ENCODE assay signal across 10 cellular contexts in the genomic region with DNA sequence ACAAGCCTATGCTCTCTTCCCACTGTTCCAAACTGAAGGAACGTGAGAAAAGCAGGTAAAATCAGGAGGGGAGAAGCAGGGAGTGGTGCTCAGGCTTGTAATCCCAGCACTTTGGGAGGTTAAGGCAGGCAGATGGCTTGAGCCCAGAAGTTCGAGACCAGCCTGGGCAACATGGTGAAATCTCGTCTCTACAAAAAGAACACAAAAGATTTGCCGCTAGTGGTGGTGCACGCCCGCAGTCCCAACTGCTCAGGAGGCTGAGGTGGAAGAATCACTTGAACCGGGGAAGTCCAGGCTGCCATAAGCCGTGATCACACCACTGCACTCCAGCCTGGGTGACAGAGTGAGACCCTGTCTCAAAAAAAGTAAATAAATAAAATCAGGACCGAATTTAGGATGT. TPM values are rescaled to one million over a fixed set of nuclear protein-coding genes. Genes with fewer than 3 reads are reported as not detected.
DNase-seq lines count a peak whose midpoint lies in the region; ATAC-seq and TF ChIP-seq lines count a peak whose summit lies in the region.
"Had no signal": no experiment of that assay in that cellular context is flagged by ENCODE, and none has a peak within 500 bp of the region (broad histone marks: within the 10 kb centered on the region; RNA-seq: fewer than 3 reads in every experiment).

No MANE protein-coding gene starts in this region.

- WGBS in right cardiac atrium, result 81% methylated on average over 9 of the region's 9 CpGs

- peaks cover 2% of the 10 kb centered on the region for H3K9me3 Mint-ChIP-seq in activated naive CD8-positive, alpha-beta T cell treated with anti-CD3 and anti-CD28 coated beads, Interleukin-2, amount 10 ng/mL, durations not matched to agents 7 days and 5 days

- ATAC-seq in right cardiac atrium (no peak), Right ventricle myocardium inferior (no peak), GM19397 (IDR thresholded peaks at IDR 0.05; ENCODE audit: unreplicated experiment) (no peak), esophagus mucosa (no peak)
- no peak for ATAC-seq in activated naive CD8-positive, alpha-beta T cell treated with anti-CD3 and anti-CD28 coated beads, Interleukin-2, amount 10 ng/mL, durations not matched to agents 7 days and 5 days (ENCODE audit: low read depth)

- H3K4me3 ChIP-seq in right cardiac atrium (ENCODE audit: low read length) (no peak overlapping the region), muscle layer of colon (ENCODE audit: low read depth in 1 of 2, low read length in 2 of 2) (peak overlapping the region in 1 of 2 donors; percentile 82), uterus (no peak overlapping the region)

- no peak for DNase-seq in right cardiac atrium
- DNase-seq in Right ventricle myocardium inferior (ENCODE audit: missing footprints), result no peak
- no peak for DNase-seq in activated naive CD8-positive, alpha-beta T cell treated with anti-CD3 and anti-CD28 coated beads, Interleukin-2, amount 10 ng/mL, durations not matched to agents 7 days and 5 days
- DNase-seq in uterus, result no peak
- DNase-seq in NCI-H1048 (lab: John Stamatoyannopoulos, UW), result no peak
- DNase-seq: DMS153, NCI-H1105 had no signal

- H3K9ac ChIP-seq in muscle layer of colon (ENCODE audit: low read length), result no peak overlapping the region

- H3K36me3 ChIP-seq in muscle layer of colon (ENCODE audit: insufficient read depth, low read length), result no peaks in the 10 kb centered on the region
- H3K36me3 ChIP-seq in uterus, result no peaks in the 10 kb centered on the region

- peaks cover 63% of the 10 kb centered on the region for H3K4me1 Mint-ChIP-seq in activated naive CD8-positive, alpha-beta T cell treated with anti-CD3 and anti-CD28 coated beads, Interleukin-2, amount 10 ng/mL, durations not matched to agents 7 days and 5 days

- intact Hi-C loops in right cardiac atrium (cut with DNase I), result no loop called here
- intact Hi-C loops in Right ventricle myocardium inferior (cut with DNase I), result no loop called here
- intact Hi-C loops in uterus (cut with DNase I; ENCODE audit: low total_unique reads), result no loop called here

- H3K4me1 ChIP-seq in right cardiac atrium (ENCODE audit: control insufficient read depth, insufficient read depth, low read length), result no peaks in the 10 kb centered on the region
- peaks cover 14% of the 10 kb centered on the region for H3K4me1 ChIP-seq in muscle layer of colon (ENCODE audit: insufficient read depth, low read length)
- H3K4me1 ChIP-seq in uterus, result no peaks in the 10 kb centered on the region

- no peak for TF ChIP-seq POLR2A in uterus (IDR thresholded peaks at IDR 0.05)

- H3K27ac Mint-ChIP-seq in activated naive CD8-positive, alpha-beta T cell treated with anti-CD3 and anti-CD28 coated beads, Interleukin-2, amount 10 ng/mL, durations not matched to agents 7 days and 5 days, result peak overlapping the region; percentile 91

- H3K4me3 Mint-ChIP-seq in activated naive CD8-positive, alpha-beta T cell treated with anti-CD3 and anti-CD28 coated beads, Interleukin-2, amount 10 ng/mL, durations not matched to agents 7 days and 5 days, result peak overlapping the region; percentile 98

- H3K9me3 ChIP-seq in right cardiac atrium (ENCODE audit: control insufficient read depth, low read length) (no peaks in the 10 kb centered on the region), muscle layer of colon (ENCODE audit: low read length) (no peaks in the 10 kb centered on the region), uterus (no peaks in the 10 kb centered on the region)

- H3K27ac ChIP-seq in right cardiac atrium (ENCODE audit: low read length) (peak overlapping the region; percentile 48), muscle layer of colon (ENCODE audit: low read depth, low read length) (peak overlapping the region; percentile 4), uterus (peak overlapping the region; percentile 89 to 91)

- peaks cover 39% of the 10 kb centered on the region for H3K36me3 Mint-ChIP-seq in activated naive CD8-positive, alpha-beta T cell treated with anti-CD3 and anti-CD28 coated beads, Interleukin-2, amount 10 ng/mL, durations not matched to agents 7 days and 5 days

- H3K27me3 Mint-ChIP-seq in activated naive CD8-positive, alpha-beta T cell treated with anti-CD3 and anti-CD28 coated beads, Interleukin-2, amount 10 ng/mL, durations not matched to agents 7 days and 5 days, result no peaks in the 10 kb centered on the region

- POLR2A ChIA-PET in activated naive CD8-positive, alpha-beta T cell treated with anti-CD3 and anti-CD28 coated beads, Interleukin-2, amount 10 ng/mL, durations not matched to agents 7 days and 5 days (lab: Charles Lee), result interaction anchor here (0.8 to 12.3 kb wide), 8 partner anchors 10 to 54 kb away, joined by 3 to 404 read pairs (median 51); a partner anchor contains a TSS

- H3K27me3 ChIP-seq in right cardiac atrium (ENCODE audit: control insufficient read depth, insufficient read depth), result no peaks in the 10 kb centered on the region
- H3K27me3 ChIP-seq in muscle layer of colon (ENCODE audit: control insufficient read depth in 1 of 2, insufficient read depth in 2 of 2, low read length in 2 of 2), result no peaks in the 10 kb centered on the region
- H3K27me3 ChIP-seq in uterus, result no peaks in the 10 kb centered on the region

- TF ChIP-seq CTCF in uterus (IDR thresholded peaks at IDR 0.05), result no peak

RNA-seq across cellular contexts. Expression of a gene that starts 1.3 kb away (rescaled TPM):
- total RNA-seq in right cardiac atrium, result 100 to 1,000 TPM; 341 to 630 (median 483) TPM
- 805 TPM for polyA plus RNA-seq in right cardiac atrium
- total RNA-seq in Right ventricle myocardium inferior, result 571 TPM
- 1,000 to 10,000 TPM; 4,217 to 4,653 TPM for total RNA-seq in activated naive CD8-positive, alpha-beta T cell treated with anti-CD3 and anti-CD28 coated beads, Interleukin-2, amount 10 ng/mL, durations not matched to agents 7 days and 5 days
- total RNA-seq in uterus, result 1,000 to 10,000 TPM in 3 of 4 donors, 100 to 1,000 TPM in 1; 693 to 2,974 (median 1,499) TPM
- 1,660 TPM for total RNA-seq in esophagus mucosa

RNA-seq across cellular contexts. Expression of a gene that starts 23.3 kb away (rescaled TPM):
- 1 to 10 TPM in 1 of 4 donors, under 1 TPM in 3; 0.29 to 1.3 (median 0.71) TPM for total RNA-seq in right cardiac atrium
- 0.50 TPM for polyA plus RNA-seq in right cardiac atrium
- total RNA-seq in Right ventricle myocardium inferior, result 0.73 TPM
- total RNA-seq in activated naive CD8-positive, alpha-beta T cell treated with anti-CD3 and anti-CD28 coated beads, Interleukin-2, amount 10 ng/mL, durations not matched to agents 7 days and 5 days, result 10 to 100 TPM; 81.1 to 85.5 TPM
- total RNA-seq in uterus, result 1 to 10 TPM in 1 of 4 donors, under 1 TPM in 2, not detected in 1; 0.14 to 3.0 (median 0.29) TPM
- 0.24 TPM for total RNA-seq in esophagus mucosa

Comparison
In these comparisons a context has a peak if more than half of its experiments do, and no peak if none do; other contexts are left out.
1. H3K27ac ChIP-seq: peak in every context shown above with its lines; median percentile 90 in uterus; 48 in right cardiac atrium; 4 in muscle layer of colon.
2. RNA of a gene that starts 23.3 kb away (total RNA-seq): 81.1 to 85.5 TPM in activated naive CD8-positive, alpha-beta T cell treated with anti-CD3 and anti-CD28 coated beads, Interleukin-2, amount 10 ng/mL, durations not matched to agents 7 days and 5 days; 0.29 to 1.3 TPM in right cardiac atrium, 0.73 TPM in Right ventricle myocardium inferior (single experiment), 0.14 to 3.0 TPM in uterus and 0.24 TPM in esophagus mucosa (single experiment); every median in the first group is over 10 times any median in the second.